In genomic region chr5:112707187-112708179, GRCh38 we compare ENCODE assay signal across 8 cellular contexts. TPM values are rescaled to one million over a fixed set of nuclear protein-coding genes. Genes with fewer than 3 reads are reported as not detected.
DNase-seq lines count a peak whose midpoint lies in the region; ATAC-seq and TF ChIP-seq lines count a peak whose summit lies in the region.

No MANE protein-coding gene starts in this region.

- peak; percentile 94 for DNase-seq in GM13977 (ENCODE audit: low spot score)
- peak; percentile 100 for DNase-seq in NCI-H146 (lab: John Stamatoyannopoulos, UW)
- DNase-seq in T-cell = peak; percentile 86 to 98 (median 96)
- peak; percentile 95 for DNase-seq in amniotic epithelial cell (ENCODE audit: low read depth)
- DNase-seq in heart right ventricle = peak; percentile 97 to 99
- peak; percentile 99 for DNase-seq in pons (ENCODE audit: low spot score)
- DNase-seq in type B pancreatic cell (ENCODE audit: extremely low spot score, unreplicated experiment) = peak; percentile 97

- H3K27ac ChIP-seq in heart right ventricle = peak overlapping the region; percentile 91 to 96 (median 94)

- no peaks in the 10 kb centered on the region for H3K9me3 ChIP-seq in heart right ventricle

- H3K27me3 Mint-ChIP-seq in T-cell (peaks cover 0 to 2% of the 10 kb centered on the region in 2 donors), type B pancreatic cell (no peaks in the 10 kb centered on the region)

- H3K36me3 ChIP-seq in heart right ventricle = no peaks in the 10 kb centered on the region

- no peaks in the 10 kb centered on the region for H3K27me3 ChIP-seq in heart right ventricle

- H3K4me1 Mint-ChIP-seq in T-cell (peaks cover 59 to 60% (median 60%) of the 10 kb centered on the region in 3 donors), type B pancreatic cell (ENCODE audit: unreplicated experiment) (peaks cover 34% of the 10 kb centered on the region)

- H3K4me3 Mint-ChIP-seq in T-cell (peak overlapping the region; percentile 93 to 96 (median 94)), type B pancreatic cell (peak overlapping the region; percentile 93)

- CTCF ChIA-PET in T-cell (lab: Charles Lee) = interaction anchor here (0.8 to 1.8 kb wide), 6 partner anchors 10 to 50 kb away, joined by 3 to 5 read pairs (median 4); partner anchors contain the start of gene APC (in 1 of the 2)

- in situ Hi-C loops in GM13977 (cut with MboI; ENCODE audit: low pct_unique_long_range_greater_than_20kb, low sequenced_read_pairs, unreplicated experiment) = no loop called here

- H3K4me1 ChIP-seq in heart right ventricle = peaks cover 4 to 63% (median 39%) of the 10 kb centered on the region in 9 donors

- no peaks in the 10 kb centered on the region for H3K9me3 Mint-ChIP-seq in T-cell
- no peaks in the 10 kb centered on the region for H3K9me3 Mint-ChIP-seq in type B pancreatic cell

- ATAC-seq in HG02870 (IDR thresholded peaks at IDR 0.05; ENCODE audit: unreplicated experiment) (peak; percentile 88), T-cell (replicated peaks in 1 of 4) (peak; percentile 91 to 93 (median 92)), heart right ventricle (peak; percentile 96 to 99 (median 98))

- WGBS in heart right ventricle, 2 donors = 1 to 2% methylated on average over 61 to 65 of the region's 65 CpGs

- POLR2A ChIA-PET in T-cell (lab: Charles Lee) = interaction anchor here in 1 of 2 donors (0.7 kb wide), 1 partner anchor 204 kb away, joined by 3 read pairs; no protein-coding TSS in a partner anchor

- peak overlapping the region; percentile 77 to 95 for H3K27ac Mint-ChIP-seq in T-cell
- peak overlapping the region; percentile 89 for H3K27ac Mint-ChIP-seq in type B pancreatic cell

- intact Hi-C loops in heart right ventricle (cut with DNase I) = loop anchor here in 3 of 10 donors (1.0 to 5.0 kb wide), 3 partner anchors 29 to 35 kb away; partner anchors contain the start of gene APC (in 2 of the 3)

- H3K36me3 Mint-ChIP-seq in T-cell = peaks cover 8% of the 10 kb centered on the region
- peaks cover 7% of the 10 kb centered on the region for H3K36me3 Mint-ChIP-seq in type B pancreatic cell

- H3K4me3 ChIP-seq in heart right ventricle = peak overlapping the region; percentile 81 to 97 (median 90)

- TF ChIP-seq CTCF in GM13977 (IDR thresholded peaks at IDR 0.05; ENCODE audit: extremely low read depth, insufficient read depth, missing control alignments) = no peak
- peak in 4 of 9 donors; percentile 9 to 29 (median 18) for TF ChIP-seq CTCF in heart right ventricle (IDR thresholded peaks at IDR 0.05)
- peak; percentile 43 for TF ChIP-seq CTCF in type B pancreatic cell (conservative IDR thresholded peaks at IDR 0.05)

RNA-seq across cellular contexts. Expression of gene APC, which starts 30.2 kb away (rescaled TPM):
- total RNA-seq in T-cell (10 to 100 TPM; 33.0 to 45.0 (median 39.7) TPM), heart right ventricle (10 to 100 TPM; 28.5 to 47.6 (median 38.4) TPM), type B pancreatic cell (ENCODE audit: low replicate concordance) (47.7 and 48.6 TPM in 2 replicates)
- polyA plus RNA-seq in heart right ventricle = 1 to 10 TPM; 3.1 to 5.3 TPM

Comparison
In these comparisons a context has a peak if more than half of its experiments do, and no peak if none do; other contexts are left out.
1. Peak in every context shown above with its lines: DNase-seq, ATAC-seq, H3K4me3 ChIP-seq and H3K27ac ChIP-seq.